Comparison of ENCODE assay signal across 11 cellular contexts in genomic region chr4:104425003-104425402, GRCh38.
DNase-seq lines count a peak whose midpoint lies in the region; ATAC-seq and TF ChIP-seq lines count a peak whose summit lies in the region.
"Had no signal": no experiment of that assay in that cellular context is flagged by ENCODE, and none has a peak within 500 bp of the region (broad histone marks: within the 10 kb centered on the region; RNA-seq: fewer than 3 reads in every experiment).

No MANE protein-coding gene starts in this region.

- peaks cover 68% of the 10 kb centered on the region for H3K4me1 Mint-ChIP-seq in neural progenitor cell
- no peaks in the 10 kb centered on the region for H3K4me1 Mint-ChIP-seq in activated T-helper 1 cell treated with anti-CD3 and anti-CD28 coated beads, Interleukin-12 subunit alpha, Interleukin-12 subunit beta, Interleukin-2, Interleukin-4 antibody, amounts not matched to agents 30 ng/mL and 10 ng/mL and 1 ng/mL, durations not matched to agents 14 hours and 24 hours and 36 hours (ENCODE audit: low read depth)
- H3K4me1 Mint-ChIP-seq: activated naive CD8-positive, alpha-beta T cell treated with anti-CD3 and anti-CD28 coated beads, Interleukin-2, amount 10 ng/mL, durations not matched to agents 7 days and 5 days had no signal

- peaks cover 18% of the 10 kb centered on the region for H3K9me3 Mint-ChIP-seq in neural progenitor cell
- peaks cover 3% of the 10 kb centered on the region for H3K9me3 Mint-ChIP-seq in activated T-helper 1 cell treated with anti-CD3 and anti-CD28 coated beads, Interleukin-12 subunit alpha, Interleukin-12 subunit beta, Interleukin-2, Interleukin-4 antibody, amounts not matched to agents 30 ng/mL and 10 ng/mL and 1 ng/mL, durations not matched to agents 14 hours and 24 hours and 36 hours
- H3K9me3 Mint-ChIP-seq: activated naive CD8-positive, alpha-beta T cell treated with anti-CD3 and anti-CD28 coated beads, Interleukin-2, amount 10 ng/mL, durations not matched to agents 7 days and 5 days had no signal

- DNase-seq in cardiac muscle cell (ENCODE audit: low read depth in 1 of 2, low spot score in 1 of 2) (peak in 1 of 2 donors; percentile 10), Right ventricle myocardium inferior (ENCODE audit: missing footprints) (no peak), globus pallidus (ENCODE audit: low spot score) (peak; percentile 55), neural progenitor cell (ENCODE audit: low spot score) (no peak), upper lobe of right lung (no peak), foreskin melanocyte (no peak), kidney glomerular epithelial cell (lab: John Stamatoyannopoulos, UW) (no peak)
- no peak for DNase-seq in activated T-helper 1 cell treated with anti-CD3 and anti-CD28 coated beads, Interleukin-12 subunit alpha, Interleukin-12 subunit beta, Interleukin-2, Interleukin-4 antibody, amounts not matched to agents 30 ng/mL and 10 ng/mL and 1 ng/mL, durations not matched to agents 14 hours and 24 hours and 36 hours (ENCODE audit: low spot score)
- DNase-seq: activated naive CD8-positive, alpha-beta T cell treated with anti-CD3 and anti-CD28 coated beads, Interleukin-2, amount 10 ng/mL, durations not matched to agents 7 days and 5 days; NCI-H187 had no signal

- no peaks in the 10 kb centered on the region for H3K27me3 ChIP-seq in cardiac muscle cell
- H3K27me3 ChIP-seq in neural progenitor cell: no peaks in the 10 kb centered on the region
- no peaks in the 10 kb centered on the region for H3K27me3 ChIP-seq in upper lobe of right lung

- no peaks in the 10 kb centered on the region for H4K20me1 ChIP-seq in neural progenitor cell (ENCODE audit: low read depth)

- H3F3A ChIP-seq in neural progenitor cell (ENCODE audit: low read depth): peaks cover 15% of the 10 kb centered on the region

- no peak overlapping the region for H3K4me3 ChIP-seq in cardiac muscle cell
- peak overlapping the region; percentile 29 for H3K4me3 ChIP-seq in neural progenitor cell
- H3K4me3 ChIP-seq in upper lobe of right lung: peak overlapping the region; percentile 32
- H3K4me3 ChIP-seq: SJSA1 had no signal

- H3K9me3 ChIP-seq in cardiac muscle cell (ENCODE audit: low read depth): no peaks in the 10 kb centered on the region
- no peaks in the 10 kb centered on the region for H3K9me3 ChIP-seq in neural progenitor cell (ENCODE audit: low read depth)
- H3K9me3 ChIP-seq in upper lobe of right lung: no peaks in the 10 kb centered on the region
- H3K9me3 ChIP-seq: SJSA1 had no signal

- H2AFZ ChIP-seq in neural progenitor cell (replicated peaks): peak overlapping the region; percentile 66

- intact Hi-C loops in Right ventricle myocardium inferior (cut with DNase I) (no loop called here), upper lobe of right lung (cut with DNase I) (no loop called here)
- intact Hi-C loops in activated T-helper 1 cell treated with anti-CD3 and anti-CD28 coated beads, Interleukin-12 subunit alpha, Interleukin-12 subunit beta, Interleukin-2, Interleukin-4 antibody, amounts not matched to agents 30 ng/mL and 10 ng/mL and 1 ng/mL, durations not matched to agents 14 hours and 24 hours and 36 hours (cut with micrococcal nuclease): no loop called here

- H3K36me3 ChIP-seq in cardiac muscle cell (no peaks in the 10 kb centered on the region), neural progenitor cell (no peaks in the 10 kb centered on the region), upper lobe of right lung (no peaks in the 10 kb centered on the region)
- H3K36me3 ChIP-seq: SJSA1 had no signal

- TF ChIP-seq CTCF in cardiac muscle cell (IDR thresholded peaks at IDR 0.05; ENCODE audit: low read depth, low read length): no peak
- no peak for TF ChIP-seq CTCF in neural progenitor cell (IDR thresholded peaks at IDR 0.05)
- TF ChIP-seq CTCF in upper lobe of right lung (IDR thresholded peaks at IDR 0.05): no peak

- no peaks in the 10 kb centered on the region for H3K27me3 Mint-ChIP-seq in neural progenitor cell (ENCODE audit: insufficient read depth, low read depth)
- H3K27me3 Mint-ChIP-seq in activated T-helper 1 cell treated with anti-CD3 and anti-CD28 coated beads, Interleukin-12 subunit alpha, Interleukin-12 subunit beta, Interleukin-2, Interleukin-4 antibody, amounts not matched to agents 30 ng/mL and 10 ng/mL and 1 ng/mL, durations not matched to agents 14 hours and 24 hours and 36 hours (ENCODE audit: insufficient read depth): no peaks in the 10 kb centered on the region
- H3K27me3 Mint-ChIP-seq: activated naive CD8-positive, alpha-beta T cell treated with anti-CD3 and anti-CD28 coated beads, Interleukin-2, amount 10 ng/mL, durations not matched to agents 7 days and 5 days had no signal

- peaks cover 32% of the 10 kb centered on the region for H3K4me1 ChIP-seq in cardiac muscle cell (ENCODE audit: low read depth)
- peaks cover 59% of the 10 kb centered on the region for H3K4me1 ChIP-seq in neural progenitor cell
- no peaks in the 10 kb centered on the region for H3K4me1 ChIP-seq in upper lobe of right lung
- H3K4me1 ChIP-seq: SJSA1 had no signal

- H3K27ac ChIP-seq in cardiac muscle cell: peak overlapping the region; percentile 24
- no peak overlapping the region for H3K27ac ChIP-seq in neural progenitor cell
- no peak overlapping the region for H3K27ac ChIP-seq in upper lobe of right lung
- H3K27ac ChIP-seq: SJSA1 had no signal

- peak overlapping the region; percentile 72 for H3K4me2 ChIP-seq in neural progenitor cell

- ATAC-seq in Right ventricle myocardium inferior (no peak), upper lobe of right lung (no peak)

- H3K4me3 Mint-ChIP-seq in neural progenitor cell: peak overlapping the region; percentile 82
- H3K4me3 Mint-ChIP-seq in activated T-helper 1 cell treated with anti-CD3 and anti-CD28 coated beads, Interleukin-12 subunit alpha, Interleukin-12 subunit beta, Interleukin-2, Interleukin-4 antibody, amounts not matched to agents 30 ng/mL and 10 ng/mL and 1 ng/mL, durations not matched to agents 14 hours and 24 hours and 36 hours: no peak overlapping the region
- H3K4me3 Mint-ChIP-seq: activated naive CD8-positive, alpha-beta T cell treated with anti-CD3 and anti-CD28 coated beads, Interleukin-2, amount 10 ng/mL, durations not matched to agents 7 days and 5 days had no signal

- H3K27ac Mint-ChIP-seq in neural progenitor cell: peak overlapping the region; percentile 92
- no peak overlapping the region for H3K27ac Mint-ChIP-seq in activated T-helper 1 cell treated with anti-CD3 and anti-CD28 coated beads, Interleukin-12 subunit alpha, Interleukin-12 subunit beta, Interleukin-2, Interleukin-4 antibody, amounts not matched to agents 30 ng/mL and 10 ng/mL and 1 ng/mL, durations not matched to agents 14 hours and 24 hours and 36 hours
- H3K27ac Mint-ChIP-seq: activated naive CD8-positive, alpha-beta T cell treated with anti-CD3 and anti-CD28 coated beads, Interleukin-2, amount 10 ng/mL, durations not matched to agents 7 days and 5 days had no signal

- no peak overlapping the region for H3K9ac ChIP-seq in neural progenitor cell

- peaks cover 2% of the 10 kb centered on the region for H3K36me3 Mint-ChIP-seq in neural progenitor cell
- H3K36me3 Mint-ChIP-seq in activated T-helper 1 cell treated with anti-CD3 and anti-CD28 coated beads, Interleukin-12 subunit alpha, Interleukin-12 subunit beta, Interleukin-2, Interleukin-4 antibody, amounts not matched to agents 30 ng/mL and 10 ng/mL and 1 ng/mL, durations not matched to agents 14 hours and 24 hours and 36 hours (ENCODE audit: low read depth): no peaks in the 10 kb centered on the region
- H3K36me3 Mint-ChIP-seq: activated naive CD8-positive, alpha-beta T cell treated with anti-CD3 and anti-CD28 coated beads, Interleukin-2, amount 10 ng/mL, durations not matched to agents 7 days and 5 days had no signal

- H3K79me2 ChIP-seq in neural progenitor cell (ENCODE audit: low read depth): no peaks in the 10 kb centered on the region
